In the genomic region with DNA sequence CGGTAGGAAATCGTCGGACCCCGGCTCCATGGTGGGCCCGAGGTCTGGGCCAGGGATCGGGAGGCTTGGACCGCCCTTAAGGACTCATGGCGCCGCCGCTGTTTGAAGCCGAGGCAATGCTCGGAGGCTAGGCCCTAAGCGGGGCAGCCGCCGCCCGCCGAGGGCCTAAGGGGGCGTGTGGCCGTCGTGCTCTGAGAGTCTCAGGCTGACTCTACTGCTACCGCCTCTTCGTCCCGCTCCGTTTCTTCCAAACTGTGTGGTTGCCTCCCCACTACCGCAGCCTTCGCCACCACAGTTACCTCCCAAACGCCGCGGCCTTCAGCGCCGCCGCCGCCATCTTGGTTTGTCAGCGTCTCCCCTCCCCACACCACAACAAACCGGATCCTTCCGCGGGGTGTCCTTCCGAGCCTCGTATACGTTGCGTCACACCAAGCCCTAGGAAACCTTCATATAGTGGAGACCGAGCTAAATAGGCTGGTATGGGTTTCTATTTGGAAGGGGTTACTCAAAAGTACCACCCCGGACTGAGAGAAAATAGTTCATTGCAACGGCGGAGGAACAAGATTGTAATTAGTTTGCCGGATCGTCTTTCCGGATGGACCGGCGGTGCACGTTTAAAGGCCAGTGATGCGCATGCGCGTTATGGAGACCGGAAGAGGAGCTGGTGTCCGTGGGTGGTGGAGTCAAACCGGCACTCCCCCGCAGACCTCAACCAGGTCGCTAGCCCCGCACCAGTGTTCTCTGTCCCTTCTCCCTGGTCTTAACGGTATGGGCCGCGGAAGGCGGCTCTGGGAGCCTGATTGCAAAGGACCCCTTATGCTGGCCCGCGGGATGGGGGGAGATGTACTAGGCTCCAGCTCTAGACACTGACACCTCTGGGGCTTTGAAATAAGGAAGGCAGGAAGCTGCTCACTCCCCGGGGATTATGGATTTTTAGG, we compare ENCODE assay signal across 7 cellular contexts. TPM values are rescaled to one million over a fixed set of nuclear protein-coding genes. Genes with fewer than 3 reads are reported as not detected.
DNase-seq lines count a peak whose midpoint lies in the region; ATAC-seq, FAIRE-seq and TF ChIP-seq lines count a peak whose summit lies in the region.

KDM5C (minus strand) TSS at position 348 of the 938 bp plus-strand sequence; CDS start at position 30, 318 bp downstream.

- H3K4me1 ChIP-seq in body of pancreas, result peaks cover 26% of the 10 kb centered on the region
- H3K4me1 ChIP-seq in gastrocnemius medialis, result peaks cover 26 to 44% of the 10 kb centered on the region in 2 donors

- peak; percentile 49 for ATAC-seq in GM18508 (IDR thresholded peaks at IDR 0.05; ENCODE audit: insufficient read depth, unreplicated experiment)
- ATAC-seq in HG03045 (IDR thresholded peaks at IDR 0.05; ENCODE audit: unreplicated experiment), result peak; percentile 80
- ATAC-seq in body of pancreas, result peak; percentile 95
- ATAC-seq in gastrocnemius medialis, result peak; percentile 74 to 78

- TF ChIP-seq CTCF in body of pancreas (IDR thresholded peaks at IDR 0.05) (no peak), gastrocnemius medialis (IDR thresholded peaks at IDR 0.05 in 4 of 5, conservative IDR thresholded peaks at IDR 0.05 in 1 of 5) (peak in 1 of 5 experiments; percentile 20)

- H3K9me3 ChIP-seq in body of pancreas (no peaks in the 10 kb centered on the region), gastrocnemius medialis (no peaks in the 10 kb centered on the region)

- DNase-seq in NCI-H2107 treated with DMSO at 0.1 percent for 48 hours (lab: John Stamatoyannopoulos, UW; ENCODE audit: unreplicated experiment) (peak; percentile 90), body of pancreas (peak; percentile 87 to 97 (median 94)), iPS DF 4.7 (ENCODE audit: extremely low read depth, low spot score) (peak; percentile 22), gastrocnemius medialis (peak; percentile 79 to 84)

- H3K27me3 ChIP-seq in body of pancreas (no peaks in the 10 kb centered on the region), gastrocnemius medialis (no peaks in the 10 kb centered on the region)

- intact Hi-C loops in body of pancreas (cut with DNase I) (no loop called here), gastrocnemius medialis (cut with DNase I; ENCODE audit: low total_unique reads) (loop anchor here (2.0 to 5.0 kb wide), 4 partner anchors 132 to 963 kb away; partner anchors contain the start of genes RIBC1 and SMC1A)

- TF ChIP-seq POLR2A in body of pancreas (IDR thresholded peaks at IDR 0.05) (peak; percentile 49 to 82 (median 76)), gastrocnemius medialis (IDR thresholded peaks at IDR 0.05) (peak; percentile 77 to 80)

- 0 to 1% methylated on average over 12 to 47 of the region's 67 CpGs for WGBS in body of pancreas, 2 donors

- in situ Hi-C loops in gastrocnemius medialis (cut with MboI; ENCODE audit: low sequenced_read_pairs in 4 of 4), result loop anchor here in 3 of 4 donors (10.0 to 25.0 kb wide), 3 partner anchors 113 to 138 kb away; partner anchors contain the start of genes KANTR (in 2 of the 3) and TSPYL2 (in 1 of the 3)

- FAIRE-seq in TTC549 (lab: Jason Lieb, UNC), result peak; percentile 19

- H3K36me3 ChIP-seq in body of pancreas (replicated peaks in 1 of 2; ENCODE audit: insufficient read depth in 1 of 2, low read depth in 2 of 2) (no peaks in the 10 kb centered on the region), gastrocnemius medialis (peaks cover 0 to 4% of the 10 kb centered on the region in 2 donors)

- H3K4me3 ChIP-seq in body of pancreas (peak within 1 kb of the TSS; percentile 54 to 68), gastrocnemius medialis (peak within 1 kb of the TSS; percentile 71 to 98 (median 84))

- H3K27ac ChIP-seq in body of pancreas (peak within 1 kb of the TSS; percentile 81 to 89 (median 86)), gastrocnemius medialis (peak within 1 kb of the TSS; percentile 93 to 96 (median 95))

RNA-seq across cellular contexts. Expression of gene KDM5C, which starts in this region (rescaled TPM):
- total RNA-seq in body of pancreas (100 to 1,000 TPM in 1 of 2 donors, 10 to 100 TPM in 1; 65.1 to 171 TPM), gastrocnemius medialis (100 to 1,000 TPM; 143 to 210 (median 147) TPM)

Comparison
In these comparisons a context has a peak if more than half of its experiments do, and no peak if none do; other contexts are left out.
1. Peak in every context shown above with its lines: DNase-seq, ATAC-seq, H3K4me3 ChIP-seq and H3K27ac ChIP-seq.
2. DNase-seq: peak in every context shown above with its lines; median percentile 94 in body of pancreas; 90 in NCI-H2107 treated with DMSO at 0.1 percent for 48 hours; 82 in gastrocnemius medialis; 22 in iPS DF 4.7.